Comparison of ENCODE assay signal across 11 cellular contexts in the genomic region with DNA sequence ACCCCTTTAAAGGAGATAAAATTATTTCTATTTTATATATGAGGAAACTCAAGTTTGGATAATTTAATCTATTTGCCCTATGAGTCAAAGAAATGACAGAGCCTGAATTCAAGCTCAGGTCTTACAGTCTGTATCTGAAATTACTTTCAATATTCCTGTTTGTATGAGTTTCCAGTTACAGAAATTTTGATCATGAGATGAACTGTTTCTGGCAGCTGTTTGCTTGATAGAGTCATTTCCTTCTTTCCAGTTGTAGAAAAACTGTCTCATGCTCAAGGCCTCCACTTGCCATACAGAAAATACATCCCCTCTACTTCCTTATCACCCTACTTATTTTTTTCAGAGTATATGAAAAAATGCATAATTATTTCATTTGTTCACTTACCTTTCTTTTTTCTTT.
DNase-seq lines count a peak whose midpoint lies in the region; ATAC-seq and TF ChIP-seq lines count a peak whose summit lies in the region.
"Had no signal": no experiment of that assay in that cellular context is flagged by ENCODE, and none has a peak within 500 bp of the region (broad histone marks: within the 10 kb centered on the region; RNA-seq: fewer than 3 reads in every experiment).

No MANE protein-coding gene starts in this region.

- H3K27ac ChIP-seq in CD4-positive, alpha-beta T cell (ENCODE audit: low read depth, low read length) = no peak overlapping the region
- H3K27ac ChIP-seq in brain microvascular endothelial cell = peak overlapping the region; percentile 25
- no peak overlapping the region for H3K27ac ChIP-seq in mesenchymal stem cell (ENCODE audit: low read length, poor library complexity, severe bottlenecking)
- H3K27ac ChIP-seq: thoracic aorta had no signal

- intact Hi-C loops in CD4-positive, alpha-beta T cell (cut with DNase I, micrococcal nuclease) = loop anchor here in 1 of 2 experiments (10.0 kb wide), 1 partner anchor 432 kb away; no protein-coding TSS in a partner anchor

- H3K27me3 Mint-ChIP-seq in CD4-positive, alpha-beta T cell = no peaks in the 10 kb centered on the region
- H3K27me3 Mint-ChIP-seq in HFFc6 (ENCODE audit: insufficient read depth) = no peaks in the 10 kb centered on the region; the same call in 1 of the 2 replicates
- H3K27me3 Mint-ChIP-seq: activated CD8-positive, alpha-beta memory T cell treated with anti-CD3 and anti-CD28 coated beads, Interleukin-2, amount 10 ng/mL, durations not matched to agents 7 days and 5 days; brain had no signal

- CTCF ChIA-PET in CD4-positive, alpha-beta T cell (lab: Charles Lee) = interaction anchor here (0.7 kb wide), 1 partner anchor 11 kb away, joined by 3 read pairs; no protein-coding TSS in a partner anchor

- H3K36me3 ChIP-seq in brain microvascular endothelial cell (replicated peaks) = no peaks in the 10 kb centered on the region
- no peaks in the 10 kb centered on the region for H3K36me3 ChIP-seq in mesenchymal stem cell (ENCODE audit: control insufficient read depth in 1 of 2, insufficient read depth in 2 of 2, low read depth in 1 of 2, low read length in 2 of 2)
- H3K36me3 ChIP-seq: thoracic aorta had no signal

- no peak for TF ChIP-seq CTCF in CD4-positive, alpha-beta T cell (IDR thresholded peaks at IDR 0.05)
- TF ChIP-seq CTCF in HFFc6 (IDR thresholded peaks at IDR 0.05) = no peak
- TF ChIP-seq CTCF in brain microvascular endothelial cell (IDR thresholded peaks at IDR 0.05; ENCODE audit: low read depth, low read length, missing control alignments) = no peak

- H2BK120ac ChIP-seq in mesenchymal stem cell (ENCODE audit: low read depth, low read length) = no peak overlapping the region

- no peak overlapping the region for H3K23ac ChIP-seq in mesenchymal stem cell (ENCODE audit: low read length in 2 of 2)

- H2AFZ ChIP-seq in mesenchymal stem cell (ENCODE audit: low read depth, low read length) = no peak overlapping the region

- H2AK5ac ChIP-seq in mesenchymal stem cell (ENCODE audit: low read length, severe bottlenecking) = no peak overlapping the region

- no peak overlapping the region for H3K9ac ChIP-seq in mesenchymal stem cell (ENCODE audit: low read length)

- no peaks in the 10 kb centered on the region for H3K27me3 ChIP-seq in CD4-positive, alpha-beta T cell (ENCODE audit: control insufficient read depth, insufficient read depth, low read length)
- H3K27me3 ChIP-seq in brain microvascular endothelial cell (replicated peaks) = no peaks in the 10 kb centered on the region
- H3K27me3 ChIP-seq in mesenchymal stem cell (ENCODE audit: control insufficient read depth in 1 of 2, insufficient read depth in 1 of 2, low read length in 2 of 2) = no peaks in the 10 kb centered on the region

- H4K8ac ChIP-seq in mesenchymal stem cell (ENCODE audit: low read length) = no peak overlapping the region

- no peak overlapping the region for H3K4me3 ChIP-seq in brain microvascular endothelial cell (ENCODE audit: low read depth, low read length)
- H3K4me3 ChIP-seq in mesenchymal stem cell (ENCODE audit: insufficient read depth in 1 of 2, low read depth in 1 of 2, low read length in 2 of 2) = no peak overlapping the region
- H3K4me3 ChIP-seq: thoracic aorta had no signal

- no peak overlapping the region for H2BK12ac ChIP-seq in mesenchymal stem cell (ENCODE audit: low read length in 2 of 2)

- no peak overlapping the region for H3K14ac ChIP-seq in mesenchymal stem cell (ENCODE audit: low read length in 2 of 2)

- no peak overlapping the region for H3K4me3 Mint-ChIP-seq in CD4-positive, alpha-beta T cell
- H3K4me3 Mint-ChIP-seq in HFFc6 = no peak overlapping the region
- H3K4me3 Mint-ChIP-seq: activated CD8-positive, alpha-beta memory T cell treated with anti-CD3 and anti-CD28 coated beads, Interleukin-2, amount 10 ng/mL, durations not matched to agents 7 days and 5 days; brain had no signal

- H3K9me3 ChIP-seq in CD4-positive, alpha-beta T cell (ENCODE audit: control insufficient read depth, low read length) = no peaks in the 10 kb centered on the region
- H3K9me3 ChIP-seq in mesenchymal stem cell (ENCODE audit: control insufficient read depth, low read length) = no peaks in the 10 kb centered on the region
- H3K9me3 ChIP-seq: thoracic aorta had no signal

- H3K4me1 ChIP-seq in mesenchymal stem cell (ENCODE audit: control insufficient read depth, insufficient read depth, low read depth, low read length) = no peaks in the 10 kb centered on the region

- no peak overlapping the region for H2BK15ac ChIP-seq in mesenchymal stem cell (ENCODE audit: low read depth, poor library complexity, severe bottlenecking)

- H3K27ac Mint-ChIP-seq in CD4-positive, alpha-beta T cell = peak overlapping the region; percentile 81
- H3K27ac Mint-ChIP-seq in HFFc6 = peak overlapping the region; percentile 36
- H3K27ac Mint-ChIP-seq: brain had no signal

- POLR2A ChIA-PET in CD4-positive, alpha-beta T cell (lab: Charles Lee) = interaction anchor here (1.1 kb wide), 1 partner anchor 24 kb away, joined by 3 read pairs; no protein-coding TSS in a partner anchor

- H3K4ac ChIP-seq in mesenchymal stem cell (ENCODE audit: low read depth in 1 of 2, low read length in 2 of 2) = no peak overlapping the region

- H3K9me3 Mint-ChIP-seq in CD4-positive, alpha-beta T cell = no peaks in the 10 kb centered on the region
- H3K9me3 Mint-ChIP-seq in HFFc6 = no peaks in the 10 kb centered on the region
- H3K9me3 Mint-ChIP-seq: brain had no signal

- no peak overlapping the region for H3K18ac ChIP-seq in mesenchymal stem cell (ENCODE audit: low read depth in 1 of 2, low read length in 2 of 2)

- H3K4me1 Mint-ChIP-seq in CD4-positive, alpha-beta T cell (ENCODE audit: low read depth) = peaks cover 77% of the 10 kb centered on the region
- H3K4me1 Mint-ChIP-seq in HFFc6 (ENCODE audit: low read depth) = peaks cover 27% of the 10 kb centered on the region
- H3K4me1 Mint-ChIP-seq: brain had no signal

- peaks cover 88% of the 10 kb centered on the region for H3K36me3 Mint-ChIP-seq in CD4-positive, alpha-beta T cell (ENCODE audit: low read depth)
- H3K36me3 Mint-ChIP-seq in HFFc6 (ENCODE audit: low read depth) = no peaks in the 10 kb centered on the region
- H3K36me3 Mint-ChIP-seq: brain had no signal

- no peak for ATAC-seq in CD4-positive, alpha-beta T cell (ENCODE audit: poor library complexity)
- ATAC-seq: activated CD8-positive, alpha-beta memory T cell treated with anti-CD3 and anti-CD28 coated beads, Interleukin-2, amount 10 ng/mL, durations not matched to agents 7 days and 5 days had no signal

- in situ Hi-C loops in brain microvascular endothelial cell (cut with HindIII; ENCODE audit: low pct_ligation_motif_present, low sequenced_read_pairs) = no loop called here

- no peak overlapping the region for H3K4me2 ChIP-seq in mesenchymal stem cell (ENCODE audit: low read length, poor library complexity, severe bottlenecking)

- no peak overlapping the region for H2BK5ac ChIP-seq in mesenchymal stem cell (ENCODE audit: low read depth, low read length, poor library complexity, severe bottlenecking)

- H4K91ac ChIP-seq in mesenchymal stem cell (ENCODE audit: low read length) = no peak overlapping the region

- DNase-seq in CD4-positive, alpha-beta T cell = no peak
- DNase-seq in HFFc6 (peak; percentile 16), brain microvascular endothelial cell (peak; percentile 68), myocyte (ENCODE audit: low read depth) (peak; percentile 18), mesenchymal stem cell (no peak), epidermal melanocyte (ENCODE audit: insufficient read length, low spot score) (no peak), ureter (ENCODE audit: low spot score) (no peak)
- DNase-seq in stimulated activated CD4-positive, alpha-beta T cell treated with anti-CD3 and anti-CD28 coated beads, Interleukin-2, amount 100 ng/mL, for 48 hours = no peak
- DNase-seq: activated CD8-positive, alpha-beta memory T cell treated with anti-CD3 and anti-CD28 coated beads, Interleukin-2, amount 10 ng/mL, durations not matched to agents 7 days and 5 days had no signal

- no peaks in the 10 kb centered on the region for H3K79me1 ChIP-seq in mesenchymal stem cell (replicated peaks; ENCODE audit: low read length, poor library complexity, severe bottlenecking)

Comparison
In these comparisons a context has a peak if more than half of its experiments do, and no peak if none do; other contexts are left out.
1. DNase-seq: peak in HFFc6 (single experiment), brain microvascular endothelial cell (single experiment) and myocyte (single experiment); none in CD4-positive, alpha-beta T cell (0 of 10), mesenchymal stem cell (single experiment), epidermal melanocyte (single experiment), ureter (single experiment) and stimulated activated CD4-positive, alpha-beta T cell treated with anti-CD3 and anti-CD28 coated beads, Interleukin-2, amount 100 ng/mL, for 48 hours (0 of 2).